ENCODE assay signal across 8 cellular contexts in genomic region chr10:103661198-103661950, GRCh38.
DNase-seq lines count a peak whose midpoint lies in the region; ATAC-seq and TF ChIP-seq lines count a peak whose summit lies in the region.

No MANE protein-coding gene starts in this region.

- peak overlapping the region; percentile 75 for H3K4me3 ChIP-seq in GM23248
- peak overlapping the region; percentile 48 for H3K4me3 ChIP-seq in SJSA1
- peak overlapping the region; percentile 20; the same call in 1 of the 2 replicates for H3K4me3 ChIP-seq in iPS-18c (ENCODE audit: insufficient read depth, low read depth, low read length)
- peak overlapping the region; percentile 25 for H3K4me3 ChIP-seq in smooth muscle cell

- DNase-seq in ACHN = peak; percentile 60
- DNase-seq in GM23248 = peak; percentile 93
- DNase-seq in SJSA1 (ENCODE audit: low read depth in 1 of 2, low spot score in 2 of 2) = peak; percentile 85 to 89
- peak; percentile 81 for DNase-seq in astrocyte of the hippocampus (ENCODE audit: low read depth, low spot score)
- DNase-seq in smooth muscle cell (lab: John Stamatoyannopoulos, UW; ENCODE audit: unreplicated experiment) = peak; percentile 33
- DNase-seq in SW 1271 (lab: John Stamatoyannopoulos, UW) = no peak

- peak overlapping the region; percentile 90 for H3K9ac ChIP-seq in GM23248
- H3K9ac ChIP-seq in smooth muscle cell (ENCODE audit: low read depth) = peak overlapping the region; percentile 62

- H3K4me1 ChIP-seq in GM23248 (ENCODE audit: insufficient read depth) = peaks cover 33% of the 10 kb centered on the region
- H3K4me1 ChIP-seq in SJSA1 (replicated peaks) = peaks cover 20% of the 10 kb centered on the region
- peaks cover 18% of the 10 kb centered on the region for H3K4me1 ChIP-seq in smooth muscle cell (ENCODE audit: low read depth)

- no peak overlapping the region for H2AFZ ChIP-seq in GM23248
- no peak overlapping the region for H2AFZ ChIP-seq in smooth muscle cell (ENCODE audit: low read depth)

- H3K79me2 ChIP-seq in GM23248 (ENCODE audit: insufficient read depth) = peaks cover 97% of the 10 kb centered on the region
- H3K79me2 ChIP-seq in smooth muscle cell (ENCODE audit: low read depth) = peaks cover 54% of the 10 kb centered on the region

- H3K9me2 ChIP-seq in GM23248 (ENCODE audit: insufficient read depth) = no peaks in the 10 kb centered on the region

- no peak for TF ChIP-seq CTCF in smooth muscle cell (IDR thresholded peaks at IDR 0.05; ENCODE audit: borderline replicate concordance, insufficient read depth, poor library complexity, severe bottlenecking)

- H3K27ac ChIP-seq in GM23248 = peak overlapping the region; percentile 93
- peak overlapping the region; percentile 82 for H3K27ac ChIP-seq in SJSA1
- H3K27ac ChIP-seq in smooth muscle cell (ENCODE audit: low read depth) = peak overlapping the region; percentile 87

- peaks cover 19% of the 10 kb centered on the region for H3K36me3 ChIP-seq in GM23248 (ENCODE audit: low read depth)
- H3K36me3 ChIP-seq in SJSA1 = peaks cover 37% of the 10 kb centered on the region
- H3K36me3 ChIP-seq in smooth muscle cell (ENCODE audit: low read depth) = no peaks in the 10 kb centered on the region

- H3F3A ChIP-seq in GM23248 (ENCODE audit: insufficient read depth) (peaks cover 10% of the 10 kb centered on the region), smooth muscle cell (ENCODE audit: low read depth) (no peaks in the 10 kb centered on the region)

- H4K20me1 ChIP-seq in GM23248 (ENCODE audit: insufficient read depth) = no peaks in the 10 kb centered on the region
- peaks cover 31% of the 10 kb centered on the region for H4K20me1 ChIP-seq in smooth muscle cell (ENCODE audit: low read depth)

- H3K9me3 ChIP-seq in GM23248 (ENCODE audit: low read depth) (no peaks in the 10 kb centered on the region), SJSA1 (replicated peaks) (no peaks in the 10 kb centered on the region), iPS-18c (ENCODE audit: control insufficient read depth, insufficient read depth, low read length) (no peaks in the 10 kb centered on the region), smooth muscle cell (replicated peaks; ENCODE audit: low read depth) (no peaks in the 10 kb centered on the region)

- H3K27me3 ChIP-seq in GM23248 (replicated peaks; ENCODE audit: insufficient read depth) (no peaks in the 10 kb centered on the region), SJSA1 (replicated peaks) (no peaks in the 10 kb centered on the region), smooth muscle cell (ENCODE audit: low read depth) (no peaks in the 10 kb centered on the region)

- no peak for ATAC-seq in GM19023 (IDR thresholded peaks at IDR 0.05; ENCODE audit: unreplicated experiment)

- peak overlapping the region; percentile 80 for H3K4me2 ChIP-seq in GM23248 (ENCODE audit: unreplicated experiment)
- H3K4me2 ChIP-seq in smooth muscle cell = peak overlapping the region; percentile 78

- WGBS in GM23248 (ENCODE audit: low coverage in 1 of 2, low lambda C conversion rate in 2 of 2, missing lambda C conversion rate in 2 of 2), 2 experiments = 2% methylated on average over 23 to 47 of the region's 48 CpGs
- WGBS in smooth muscle cell (ENCODE audit: low lambda C conversion rate) = 50% methylated on average over 25 of the region's 48 CpGs

- in situ Hi-C loops in ACHN (cut with HindIII; ENCODE audit: low pct_ligation_motif_present, low pct_unique_long_range_greater_than_20kb, low sequenced_read_pairs) = no loop called here
- in situ Hi-C loops in GM23248 (cut with MboI) = no loop called here

Comparison
In these comparisons a context has a peak if more than half of its experiments do, and no peak if none do; other contexts are left out.
1. DNase-seq: peak in ACHN (single experiment), GM23248 (single experiment), SJSA1 (2 of 2), astrocyte of the hippocampus (single experiment) and smooth muscle cell (single experiment); none in SW 1271 (0 of 2).
2. H3K4me3 ChIP-seq: peak in every context shown above with its lines; median percentile 75 in GM23248; 48 in SJSA1; 25 in smooth muscle cell; 20 in iPS-18c.
3. Peak in every context shown above with its lines, with median percentiles within 50 percentile points of each other: H3K27ac ChIP-seq.